13 cellular contexts compared by ENCODE assay signal in genomic region chr5:166845044-166845443, GRCh38.
DNase-seq lines count a peak whose midpoint lies in the region; ATAC-seq, FAIRE-seq and TF ChIP-seq lines count a peak whose summit lies in the region.
"Had no signal": no experiment of that assay in that cellular context is flagged by ENCODE, and none has a peak within 500 bp of the region (broad histone marks: within the 10 kb centered on the region; RNA-seq: fewer than 3 reads in every experiment).

No MANE protein-coding gene starts in this region.

- no peak for TF ChIP-seq POLR2A in HepG2 (IDR thresholded peaks at IDR 0.05; ENCODE audit: insufficient read depth in 1 of 2, low read depth in 2 of 2, low read length in 2 of 2)
- no peak for TF ChIP-seq POLR2A in right lobe of liver (IDR thresholded peaks at IDR 0.05)

- intact Hi-C loops in HepG2 (cut with micrococcal nuclease; ENCODE audit: unreplicated experiment) (no loop called here), right lobe of liver (cut with DNase I) (no loop called here), left lung (cut with DNase I) (no loop called here)

- H2AFZ ChIP-seq in HepG2 (ENCODE audit: low read length) (no peak overlapping the region), hepatocyte (no peak overlapping the region)

- H3K9me3 ChIP-seq in HepG2 (ENCODE audit: low read length): peaks cover 93% of the 10 kb centered on the region
- no peaks in the 10 kb centered on the region for H3K9me3 ChIP-seq in right lobe of liver
- H3K9me3 ChIP-seq in hepatocyte (ENCODE audit: low read depth): no peaks in the 10 kb centered on the region
- peaks cover 0 to 14% of the 10 kb centered on the region in 2 donors for H3K9me3 ChIP-seq in left lung
- H3K9me3 ChIP-seq: thoracic aorta had no signal

- WGBS in HepG2 (ENCODE audit: low lambda C conversion rate): 27% methylated on average over 4 of the region's 4 CpGs
- 64% methylated on average over 4 of the region's 4 CpGs for WGBS in right lobe of liver (ENCODE audit: insufficient coverage, low coverage, low lambda C conversion rate, missing lambda C conversion rate)
- WGBS in hepatocyte (ENCODE audit: low lambda C conversion rate, missing lambda C conversion rate): 72% methylated on average over 4 of the region's 4 CpGs

- TF ChIP-seq RAD21 in HepG2 (CRISPR knock-in tag; IDR thresholded peaks at IDR 0.05): no peak

- in situ Hi-C loops in HepG2 (cut with HindIII; ENCODE audit: extremely low pct_ligation_motif_present, low pct_unique_long_range_greater_than_20kb): no loop called here

- no peaks in the 10 kb centered on the region for H3K4me1 ChIP-seq in HepG2 (ENCODE audit: insufficient read depth, low read length)
- no peaks in the 10 kb centered on the region for H3K4me1 ChIP-seq in right lobe of liver
- H3K4me1 ChIP-seq in hepatocyte (ENCODE audit: insufficient read depth): no peaks in the 10 kb centered on the region
- no peaks in the 10 kb centered on the region for H3K4me1 ChIP-seq in left lung

- TF ChIP-seq EP300 in HepG2 (IDR thresholded peaks at IDR 0.05; ENCODE audit: low read depth in 2 of 2, low read length in 2 of 2) (no peak), HepG2 (CRISPR knock-in tag; IDR thresholded peaks at IDR 0.05; ENCODE audit: borderline replicate concordance) (no peak)

- no peaks in the 10 kb centered on the region for H3K36me3 ChIP-seq in HepG2 (replicated peaks in 1 of 2; ENCODE audit: control insufficient read depth in 1 of 2, insufficient read depth in 2 of 2, low read length in 2 of 2)
- no peaks in the 10 kb centered on the region for H3K36me3 ChIP-seq in right lobe of liver
- H3K36me3 ChIP-seq in hepatocyte (replicated peaks; ENCODE audit: insufficient read depth, low read depth): no peaks in the 10 kb centered on the region
- no peaks in the 10 kb centered on the region for H3K36me3 ChIP-seq in left lung
- H3K36me3 ChIP-seq: thoracic aorta had no signal

- POLR2A ChIA-PET in HepG2 (lab: Yijun Ruan, JAX): no interaction called here

- no peak for DNase-seq in HepG2 (ENCODE audit: low spot score)
- DNase-seq in right lobe of liver: no peak
- peak; percentile 5 for DNase-seq in RPMI7951 (ENCODE audit: low read depth)
- DNase-seq in hepatocyte (ENCODE audit: low spot score): peak; percentile 63
- no peak for DNase-seq in KG1 (lab: John Stamatoyannopoulos, UW)
- no peak for DNase-seq in NCI-H510A (lab: John Stamatoyannopoulos, UW)
- DNase-seq in left lung: no peak
- DNase-seq: activated naive CD8-positive, alpha-beta T cell treated with anti-CD3 and anti-CD28 coated beads, Interleukin-2, amount 50 U/mL, for 24 hours; DMS79 treated with DMSO at 0.1 percent for 48 hours; NCI-H1694 treated with DMSO at 0.1 percent for 48 hours; retina had no signal

- no TSS peak for BruUV-seq in HepG2 (replicated peaks; lab: Mats Ljungman, UMichigan)

- no peak for FAIRE-seq in HepG2 (lab: Jason Lieb, UNC)

- H3K27ac ChIP-seq in HepG2 (ENCODE audit: extremely low read length, insufficient read depth, low read length) (no peak overlapping the region), right lobe of liver (no peak overlapping the region), hepatocyte (no peak overlapping the region), left lung (no peak overlapping the region)
- H3K27ac ChIP-seq: thoracic aorta had no signal

- H3K4me3 ChIP-seq in HepG2 (replicated peaks in 1 of 3; ENCODE audit: insufficient read depth in 1 of 3, low read depth in 2 of 3, low read length in 3 of 3) (no peak overlapping the region), right lobe of liver (no peak overlapping the region), hepatocyte (no peak overlapping the region), left lung (no peak overlapping the region)
- H3K4me3 ChIP-seq: thoracic aorta had no signal

- no peak overlapping the region for H3K4me2 ChIP-seq in HepG2 (ENCODE audit: low read depth, low read length)
- H3K4me2 ChIP-seq in hepatocyte: no peak overlapping the region

- CTCF ChIA-PET in HepG2 (lab: Yijun Ruan, JAX; ENCODE audit: low intra/inter-chr PET ratio, low total read pairs): no interaction called here

- H4K20me1 ChIP-seq in HepG2 (ENCODE audit: insufficient read depth, low read length): no peaks in the 10 kb centered on the region
- no peaks in the 10 kb centered on the region for H4K20me1 ChIP-seq in hepatocyte (ENCODE audit: insufficient read depth, poor library complexity, severe bottlenecking)

- no peaks in the 10 kb centered on the region for H3K9me2 ChIP-seq in hepatocyte (replicated peaks; ENCODE audit: insufficient read depth)

- no peaks in the 10 kb centered on the region for H3K79me2 ChIP-seq in HepG2 (ENCODE audit: insufficient read depth, low read length)
- H3K79me2 ChIP-seq in hepatocyte: no peaks in the 10 kb centered on the region

- no peaks in the 10 kb centered on the region for H3K27me3 ChIP-seq in HepG2 (ENCODE audit: control insufficient read depth in 1 of 2, insufficient read depth in 2 of 2, low read length in 2 of 2)
- H3K27me3 ChIP-seq in right lobe of liver: no peaks in the 10 kb centered on the region
- H3K27me3 ChIP-seq in hepatocyte: no peaks in the 10 kb centered on the region
- H3K27me3 ChIP-seq in left lung: no peaks in the 10 kb centered on the region

- H3K9ac ChIP-seq in HepG2 (ENCODE audit: insufficient read depth, low read depth, low read length): no peak overlapping the region

- TF ChIP-seq CTCF in HepG2 (CRISPR knock-in tag; IDR thresholded peaks at IDR 0.05) (no peak), right lobe of liver (IDR thresholded peaks at IDR 0.05) (no peak), hepatocyte (IDR thresholded peaks at IDR 0.05; ENCODE audit: poor library complexity) (no peak), left lung (IDR thresholded peaks at IDR 0.05) (no peak)

- ATAC-seq in HepG2 (no peak), right lobe of liver (no peak), HG03469 (IDR thresholded peaks at IDR 0.05; ENCODE audit: unreplicated experiment) (no peak), left lung (no peak)
- ATAC-seq: activated naive CD8-positive, alpha-beta T cell treated with anti-CD3 and anti-CD28 coated beads, Interleukin-2, amount 50 U/mL, for 24 hours had no signal

TF ChIP-seq in HepG2, 621 proteins besides CTCF, POLR2A, EP300 and RAD21:
- no peak for TF ChIP-seq MAFK (conservative IDR thresholded peaks at IDR 0.05 in 1 of 2, IDR thresholded peaks at IDR 0.05 in 1 of 2; ENCODE audit: low read length in 2 of 2)
- TF ChIP-seq SMAD1 (CRISPR knock-in tag; IDR thresholded peaks at IDR 0.05; ENCODE audit: borderline replicate concordance, low read depth): no peak
- peak; percentile 15 to 90 for TF ChIP-seq REST (IDR thresholded peaks at IDR 0.05; ENCODE audit: borderline replicate concordance in 1 of 2, low read depth in 1 of 2, low read length in 2 of 2)

Comparison
In these comparisons a context has a peak if more than half of its experiments do, and no peak if none do; other contexts are left out.
1. DNase-seq: peak in RPMI7951 (single experiment) and hepatocyte (single experiment); none in HepG2 (single experiment), right lobe of liver (0 of 3), KG1 (single experiment), NCI-H510A (single experiment) and left lung (0 of 2).